Comparison of ENCODE assay signal across 15 cellular contexts in the genomic region with DNA sequence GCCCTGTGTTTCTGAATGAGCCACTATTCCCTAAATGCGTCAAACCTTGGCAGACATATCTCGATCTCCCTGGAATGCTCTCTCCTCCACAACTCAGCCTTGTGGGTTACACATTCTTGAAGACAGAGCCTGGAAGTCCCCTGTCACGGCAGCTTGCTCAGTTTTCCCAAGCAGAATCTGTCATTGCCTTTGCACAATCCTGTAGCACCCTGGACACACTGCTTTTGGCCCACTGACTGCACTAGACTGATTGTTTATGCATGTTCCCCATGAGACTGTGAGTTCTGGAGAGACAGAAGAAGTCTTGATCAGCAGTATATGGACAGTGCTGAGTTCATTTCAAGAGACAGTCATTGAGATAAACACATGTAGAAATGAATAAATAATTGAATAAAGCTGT.
DNase-seq lines count a peak whose midpoint lies in the region; ATAC-seq and TF ChIP-seq lines count a peak whose summit lies in the region.
"Had no signal": no experiment of that assay in that cellular context is flagged by ENCODE, and none has a peak within 500 bp of the region (broad histone marks: within the 10 kb centered on the region; RNA-seq: fewer than 3 reads in every experiment).

No MANE protein-coding gene starts in this region.

- no peaks in the 10 kb centered on the region for H3K36me3 ChIP-seq in smooth muscle cell (ENCODE audit: low read depth)
- H3K36me3 ChIP-seq: neural progenitor cell, SJSA1 had no signal

- peak overlapping the region; percentile 36 for H3K27ac ChIP-seq in smooth muscle cell (ENCODE audit: low read depth)
- H3K27ac ChIP-seq: neural progenitor cell, SJSA1 had no signal

- ATAC-seq in left ventricle myocardium superior: peak; percentile 93
- no peak for ATAC-seq in HG02970 (IDR thresholded peaks at IDR 0.05; ENCODE audit: low FRiP score, unreplicated experiment)
- ATAC-seq: GM12878 had no signal

- no peaks in the 10 kb centered on the region for H3K79me2 ChIP-seq in smooth muscle cell (ENCODE audit: low read depth)

- no peak overlapping the region for H3K4me3 ChIP-seq in smooth muscle cell
- H3K4me3 ChIP-seq: GM12878, neural progenitor cell, SJSA1 had no signal

- no peaks in the 10 kb centered on the region for H3K9me3 ChIP-seq in smooth muscle cell (replicated peaks; ENCODE audit: low read depth)
- H3K9me3 ChIP-seq: SJSA1 had no signal

- H2AFZ ChIP-seq in smooth muscle cell (ENCODE audit: low read depth): no peak overlapping the region
- H2AFZ ChIP-seq: neural progenitor cell had no signal

- WGBS in smooth muscle cell (ENCODE audit: low lambda C conversion rate): 28% methylated on average over 3 of the region's 3 CpGs

- DNase-seq in EL (peak; percentile 22), astrocyte of the hippocampus (ENCODE audit: low read depth, low spot score) (peak; percentile 69), left ventricle myocardium superior (no peak), smooth muscle cell (lab: John Stamatoyannopoulos, UW; ENCODE audit: unreplicated experiment) (no peak), NCI-H345 treated with DMSO at 0.1 percent for 48 hours (lab: John Stamatoyannopoulos, UW; ENCODE audit: unreplicated experiment) (no peak), NCI-H2196 (lab: John Stamatoyannopoulos, UW; ENCODE audit: unreplicated experiment) (no peak)
- DNase-seq: amniotic stem cell, DMS79, H9, KG1, NCI-H1417 had no signal

- H3K4me1 ChIP-seq in smooth muscle cell (ENCODE audit: low read depth): no peaks in the 10 kb centered on the region
- H3K4me1 ChIP-seq: neural progenitor cell, SJSA1 had no signal

- peak overlapping the region; percentile 37 for H3K4me2 ChIP-seq in smooth muscle cell
- H3K4me2 ChIP-seq: neural progenitor cell had no signal

- no peak overlapping the region for H3K9ac ChIP-seq in smooth muscle cell (ENCODE audit: low read depth)
- H3K9ac ChIP-seq: neural progenitor cell had no signal

- no peak for TF ChIP-seq CTCF in smooth muscle cell (IDR thresholded peaks at IDR 0.05; ENCODE audit: borderline replicate concordance, insufficient read depth, poor library complexity, severe bottlenecking)

- H3K27me3 ChIP-seq in smooth muscle cell (ENCODE audit: low read depth): no peaks in the 10 kb centered on the region
- H3K27me3 ChIP-seq: neural progenitor cell, SJSA1 had no signal

- H4K20me1 ChIP-seq in smooth muscle cell (ENCODE audit: low read depth): no peaks in the 10 kb centered on the region

- intact Hi-C loops in left ventricle myocardium superior (cut with micrococcal nuclease): no loop called here

- no peaks in the 10 kb centered on the region for H3F3A ChIP-seq in smooth muscle cell (ENCODE audit: low read depth)

Comparison
In these comparisons a context has a peak if more than half of its experiments do, and no peak if none do; other contexts are left out.
1. DNase-seq: peak in EL (single experiment) and astrocyte of the hippocampus (single experiment); none in left ventricle myocardium superior (single experiment), smooth muscle cell (single experiment), NCI-H345 treated with DMSO at 0.1 percent for 48 hours (single experiment) and NCI-H2196 (single experiment).